Comparison of ENCODE assay signal across 34 cellular contexts in the genomic region with DNA sequence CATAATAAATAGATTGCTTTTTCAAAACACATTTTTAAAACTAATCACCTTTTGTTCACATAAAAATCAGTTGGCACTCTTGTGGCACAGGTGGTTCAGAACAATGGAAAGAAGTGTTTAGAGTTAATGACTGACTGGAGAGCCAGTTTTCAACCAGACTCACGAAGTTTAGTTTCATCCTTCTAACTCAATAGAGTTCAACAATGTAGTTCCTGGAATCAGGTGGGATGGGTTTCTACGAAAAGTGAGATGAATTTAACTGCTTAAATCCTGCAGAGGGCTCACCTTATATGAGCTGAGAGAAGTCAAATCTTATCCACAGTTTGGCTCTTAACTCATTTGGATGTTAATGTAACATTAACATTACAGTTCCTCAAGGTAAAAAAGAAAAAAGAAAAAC.
DNase-seq lines count a peak whose midpoint lies in the region; ATAC-seq, FAIRE-seq and TF ChIP-seq lines count a peak whose summit lies in the region.
"Had no signal": no experiment of that assay in that cellular context is flagged by ENCODE, and none has a peak within 500 bp of the region (broad histone marks: within the 10 kb centered on the region; RNA-seq: fewer than 3 reads in every experiment).

No MANE protein-coding gene starts in this region.

- no peak overlapping the region for H3K4me3 Mint-ChIP-seq in activated naive CD4-positive, alpha-beta T cell treated with anti-CD3 and anti-CD28 coated beads, Interleukin-2, amount 10 ng/mL, durations not matched to agents 7 days and 5 days
- peak overlapping the region; percentile 37 for H3K4me3 Mint-ChIP-seq in activated T-helper 2 cell treated with anti-CD3 and anti-CD28 coated beads, Interferon-gamma antibody, Interleukin-2, Interleukin-4, amounts not matched to agents 10 μg/mL and 5 μg/mL and 100 μg/mL, durations not matched to agents 14 hours and 24 hours and 36 hours (ENCODE audit: low read depth)
- H3K4me3 Mint-ChIP-seq in progenitor cell of endocrine pancreas (ENCODE audit: low read depth): no peak overlapping the region
- no peak overlapping the region for H3K4me3 Mint-ChIP-seq in naive thymus-derived CD8-positive, alpha-beta T cell
- H3K4me3 Mint-ChIP-seq: CD8-positive, alpha-beta memory T cell; central memory CD8-positive, alpha-beta T cell; dendritic cell treated with granulocyte-macrophage colony-stimulating factor and Interleukin-4, amounts not matched to agents 40 ng/mL and 50 ng/mL, for 4 days; natural killer cell treated with Interleukin-12 subunit alpha and Interleukin-12 subunit beta and Interleukin-15 and Interleukin-18, amount 100 ng/mL, for 72 hours; stimulated activated memory B cell treated with anti-CD40 and anti-IgM and Interleukin-4, amounts not matched to agents 10 μg/mL and 1 μg/mL and 100 μg/mL, for 72 hours; type B pancreatic cell had no signal

- DNase-seq in activated naive CD4-positive, alpha-beta T cell treated with anti-CD3 and anti-CD28 coated beads, Interleukin-2, amount 10 ng/mL, durations not matched to agents 7 days and 5 days: no peak
- DNase-seq in activated naive CD4-positive, alpha-beta T cell treated with Interleukin-2 at 50 U/mL for 16 hours: no peak
- no peak for DNase-seq in activated T-helper 2 cell treated with anti-CD3 and anti-CD28 coated beads, Interferon-gamma antibody, Interleukin-2, Interleukin-4, amounts not matched to agents 10 μg/mL and 5 μg/mL and 100 μg/mL, durations not matched to agents 14 hours and 24 hours and 36 hours (ENCODE audit: low spot score)
- no peak for DNase-seq in progenitor cell of endocrine pancreas (ENCODE audit: low spot score, unreplicated experiment)
- no peak for DNase-seq in GM19239 (ENCODE audit: insufficient read length, low spot score)
- DNase-seq in naive thymus-derived CD8-positive, alpha-beta T cell: no peak
- DNase-seq in mucosa of gallbladder (ENCODE audit: low spot score): no peak
- DNase-seq: activated CD4-positive, alpha-beta T cell treated with anti-CD3 and anti-CD28 coated beads, Interleukin-2, amount 50 U/mL, for 4 hours; activated gamma-delta T cell treated with Interleukin-2 at 50 U/mL for 16 hours; activated T-cell treated with anti-CD3 and anti-CD28 coated beads for 4 hours; adrenal gland; body of pancreas; CD8-positive, alpha-beta memory T cell; glutamatergic neuron; islet precursor cell; NCI-H1048; NCI-H187 treated with DMSO at 0.1 percent for 48 hours; NCI-H2171; NCI-H82; occipital lobe; SHP77 treated with DMSO at 0.1 percent for 48 hours; stimulated activated CD4-positive, alpha-beta T cell treated with anti-CD3 and anti-CD28 coated beads, Interleukin-15, amount 100 ng/mL, for 24 hours; T1000; WERI-Rb-1 had no signal

- CTCF ChIA-PET in activated naive CD4-positive, alpha-beta T cell treated with anti-CD3 and anti-CD28 coated beads, Interleukin-2, amount 10 ng/mL, durations not matched to agents 7 days and 5 days (lab: Charles Lee): interaction anchor here (1.2 to 1.8 kb wide), 5 partner anchors 8 to 239 kb away, joined by 3 to 9 read pairs (median 4); no protein-coding TSS in a partner anchor

- peak; percentile 56 for ATAC-seq in GM21786 (IDR thresholded peaks at IDR 0.05; ENCODE audit: unreplicated experiment)
- no peak for ATAC-seq in naive thymus-derived CD8-positive, alpha-beta T cell
- ATAC-seq: body of pancreas; esophagus mucosa; GM12878; natural killer cell treated with Interleukin-12 subunit alpha and Interleukin-12 subunit beta and Interleukin-15 and Interleukin-18, amount 100 ng/mL, for 72 hours; stimulated activated memory B cell treated with anti-CD40 and anti-IgM and Interleukin-4, amounts not matched to agents 10 μg/mL and 1 μg/mL and 100 μg/mL, for 72 hours had no signal

- no peaks in the 10 kb centered on the region for H3K27me3 Mint-ChIP-seq in activated naive CD4-positive, alpha-beta T cell treated with anti-CD3 and anti-CD28 coated beads, Interleukin-2, amount 10 ng/mL, durations not matched to agents 7 days and 5 days
- H3K27me3 Mint-ChIP-seq in activated T-helper 2 cell treated with anti-CD3 and anti-CD28 coated beads, Interferon-gamma antibody, Interleukin-2, Interleukin-4, amounts not matched to agents 10 μg/mL and 5 μg/mL and 100 μg/mL, durations not matched to agents 14 hours and 24 hours and 36 hours (ENCODE audit: low read depth): no peaks in the 10 kb centered on the region
- no peaks in the 10 kb centered on the region for H3K27me3 Mint-ChIP-seq in progenitor cell of endocrine pancreas
- peaks cover 0 to 5% (median 0%) of the 10 kb centered on the region in 5 donors for H3K27me3 Mint-ChIP-seq in naive thymus-derived CD8-positive, alpha-beta T cell
- H3K27me3 Mint-ChIP-seq: central memory CD8-positive, alpha-beta T cell; dendritic cell treated with granulocyte-macrophage colony-stimulating factor and Interleukin-4, amounts not matched to agents 40 ng/mL and 50 ng/mL, for 4 days; type B pancreatic cell had no signal

- TF ChIP-seq CTCF in progenitor cell of endocrine pancreas (IDR thresholded peaks at IDR 0.05; ENCODE audit: unreplicated experiment): no peak

- peaks cover 26% of the 10 kb centered on the region for H3K36me3 Mint-ChIP-seq in activated naive CD4-positive, alpha-beta T cell treated with anti-CD3 and anti-CD28 coated beads, Interleukin-2, amount 10 ng/mL, durations not matched to agents 7 days and 5 days
- H3K36me3 Mint-ChIP-seq in activated T-helper 2 cell treated with anti-CD3 and anti-CD28 coated beads, Interferon-gamma antibody, Interleukin-2, Interleukin-4, amounts not matched to agents 10 μg/mL and 5 μg/mL and 100 μg/mL, durations not matched to agents 14 hours and 24 hours and 36 hours (ENCODE audit: low read depth): peaks cover 89% of the 10 kb centered on the region
- H3K36me3 Mint-ChIP-seq in progenitor cell of endocrine pancreas (ENCODE audit: insufficient read depth): peaks cover 37% of the 10 kb centered on the region
- no peaks in the 10 kb centered on the region for H3K36me3 Mint-ChIP-seq in naive thymus-derived CD8-positive, alpha-beta T cell
- H3K36me3 Mint-ChIP-seq: CD8-positive, alpha-beta memory T cell; natural killer cell treated with Interleukin-12 subunit alpha and Interleukin-12 subunit beta and Interleukin-15 and Interleukin-18, amount 100 ng/mL, for 72 hours; stimulated activated memory B cell treated with anti-CD40 and anti-IgM and Interleukin-4, amounts not matched to agents 10 μg/mL and 1 μg/mL and 100 μg/mL, for 72 hours had no signal

- peaks cover 40% of the 10 kb centered on the region for H3K4me1 Mint-ChIP-seq in activated naive CD4-positive, alpha-beta T cell treated with anti-CD3 and anti-CD28 coated beads, Interleukin-2, amount 10 ng/mL, durations not matched to agents 7 days and 5 days
- peaks cover 41% of the 10 kb centered on the region for H3K4me1 Mint-ChIP-seq in activated T-helper 2 cell treated with anti-CD3 and anti-CD28 coated beads, Interferon-gamma antibody, Interleukin-2, Interleukin-4, amounts not matched to agents 10 μg/mL and 5 μg/mL and 100 μg/mL, durations not matched to agents 14 hours and 24 hours and 36 hours (ENCODE audit: low read depth)
- peaks cover 12% of the 10 kb centered on the region for H3K4me1 Mint-ChIP-seq in progenitor cell of endocrine pancreas (ENCODE audit: low read depth)
- H3K4me1 Mint-ChIP-seq in naive thymus-derived CD8-positive, alpha-beta T cell: peaks cover 0 to 13% (median 2%) of the 10 kb centered on the region in 4 donors
- H3K4me1 Mint-ChIP-seq: stimulated activated memory B cell treated with anti-CD40 and anti-IgM and Interleukin-4, amounts not matched to agents 10 μg/mL and 1 μg/mL and 100 μg/mL, for 72 hours had no signal

- peak overlapping the region; percentile 89 for H3K27ac Mint-ChIP-seq in activated naive CD4-positive, alpha-beta T cell treated with anti-CD3 and anti-CD28 coated beads, Interleukin-2, amount 10 ng/mL, durations not matched to agents 7 days and 5 days
- H3K27ac Mint-ChIP-seq in activated T-helper 2 cell treated with anti-CD3 and anti-CD28 coated beads, Interferon-gamma antibody, Interleukin-2, Interleukin-4, amounts not matched to agents 10 μg/mL and 5 μg/mL and 100 μg/mL, durations not matched to agents 14 hours and 24 hours and 36 hours: peak overlapping the region; percentile 81
- peak overlapping the region; percentile 1 for H3K27ac Mint-ChIP-seq in progenitor cell of endocrine pancreas
- H3K27ac Mint-ChIP-seq in naive thymus-derived CD8-positive, alpha-beta T cell: no peak overlapping the region
- H3K27ac Mint-ChIP-seq: CD8-positive, alpha-beta memory T cell; dendritic cell treated with granulocyte-macrophage colony-stimulating factor and Interleukin-4, amounts not matched to agents 40 ng/mL and 50 ng/mL, for 4 days; natural killer cell treated with Interleukin-12 subunit alpha and Interleukin-12 subunit beta and Interleukin-15 and Interleukin-18, amount 100 ng/mL, for 72 hours; stimulated activated memory B cell treated with anti-CD40 and anti-IgM and Interleukin-4, amounts not matched to agents 10 μg/mL and 1 μg/mL and 100 μg/mL, for 72 hours; type B pancreatic cell had no signal

- intact Hi-C loops in activated T-helper 2 cell treated with anti-CD3 and anti-CD28 coated beads, Interferon-gamma antibody, Interleukin-2, Interleukin-4, amounts not matched to agents 10 μg/mL and 5 μg/mL and 100 μg/mL, durations not matched to agents 14 hours and 24 hours and 36 hours (cut with micrococcal nuclease): no loop called here

- peaks cover 30% of the 10 kb centered on the region for H3K9me3 Mint-ChIP-seq in activated naive CD4-positive, alpha-beta T cell treated with anti-CD3 and anti-CD28 coated beads, Interleukin-2, amount 10 ng/mL, durations not matched to agents 7 days and 5 days
- peaks cover 21% of the 10 kb centered on the region for H3K9me3 Mint-ChIP-seq in activated T-helper 2 cell treated with anti-CD3 and anti-CD28 coated beads, Interferon-gamma antibody, Interleukin-2, Interleukin-4, amounts not matched to agents 10 μg/mL and 5 μg/mL and 100 μg/mL, durations not matched to agents 14 hours and 24 hours and 36 hours
- no peaks in the 10 kb centered on the region for H3K9me3 Mint-ChIP-seq in progenitor cell of endocrine pancreas (ENCODE audit: low read depth)
- H3K9me3 Mint-ChIP-seq in naive thymus-derived CD8-positive, alpha-beta T cell: no peaks in the 10 kb centered on the region
- H3K9me3 Mint-ChIP-seq: CD8-positive, alpha-beta memory T cell; central memory CD8-positive, alpha-beta T cell; dendritic cell treated with granulocyte-macrophage colony-stimulating factor and Interleukin-4, amounts not matched to agents 40 ng/mL and 50 ng/mL, for 4 days; stimulated activated memory B cell treated with anti-CD40 and anti-IgM and Interleukin-4, amounts not matched to agents 10 μg/mL and 1 μg/mL and 100 μg/mL, for 72 hours; type B pancreatic cell had no signal

- POLR2A ChIA-PET in naive thymus-derived CD8-positive, alpha-beta T cell (lab: Charles Lee): no interaction called here

- no peak for FAIRE-seq in GM19239 (lab: Jason Lieb, UNC)
- FAIRE-seq: H1, RCC 7860 had no signal

Comparison
In these comparisons a context has a peak if more than half of its experiments do, and no peak if none do; other contexts are left out.
1. H3K27ac Mint-ChIP-seq: peak in activated naive CD4-positive, alpha-beta T cell treated with anti-CD3 and anti-CD28 coated beads, Interleukin-2, amount 10 ng/mL, durations not matched to agents 7 days and 5 days (single experiment), activated T-helper 2 cell treated with anti-CD3 and anti-CD28 coated beads, Interferon-gamma antibody, Interleukin-2, Interleukin-4, amounts not matched to agents 10 μg/mL and 5 μg/mL and 100 μg/mL, durations not matched to agents 14 hours and 24 hours and 36 hours (single experiment) and progenitor cell of endocrine pancreas (single experiment); none in naive thymus-derived CD8-positive, alpha-beta T cell (0 of 10).